1 cellular context compared by ENCODE assay signal in the genomic region with DNA sequence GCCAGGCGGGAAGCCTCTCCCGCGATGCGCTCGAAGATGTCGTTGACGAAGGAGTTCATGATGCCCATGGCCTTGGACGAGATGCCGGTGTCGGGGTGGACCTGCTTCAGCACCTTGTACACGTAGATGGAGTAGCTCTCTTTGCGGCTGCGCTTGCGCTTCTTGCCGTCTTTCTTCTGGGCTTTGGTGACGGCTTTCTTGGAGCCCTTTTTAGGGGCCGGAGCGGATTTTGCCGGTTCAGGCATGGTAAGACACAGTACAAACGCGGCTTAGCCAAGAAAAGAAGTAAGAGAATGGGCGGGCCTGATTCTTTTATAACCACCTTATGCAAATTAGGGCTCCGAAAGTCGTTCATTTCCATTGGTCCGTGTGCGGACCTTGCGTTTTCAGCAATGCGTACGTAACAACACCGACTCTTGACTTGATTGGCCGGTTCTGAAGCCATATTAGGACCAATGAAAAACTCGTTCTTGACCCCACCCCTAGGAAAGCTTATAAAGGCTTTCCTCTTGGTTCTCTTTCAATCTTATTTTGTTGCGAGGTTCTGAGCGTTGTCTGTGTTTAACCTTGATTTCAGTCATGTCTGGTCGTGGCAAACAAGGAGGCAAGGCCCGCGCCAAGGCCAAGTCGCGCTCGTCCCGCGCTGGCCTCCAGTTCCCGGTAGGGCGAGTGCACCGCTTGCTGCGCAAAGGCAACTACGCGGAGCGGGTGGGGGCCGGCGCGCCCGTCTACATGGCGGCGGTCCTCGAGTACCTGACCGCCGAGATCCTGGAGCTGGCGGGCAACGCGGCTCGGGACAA.
TF ChIP-seq lines count a peak whose summit lies in the region.

No MANE protein-coding gene starts in this region.

TF ChIP-seq in WTC11, 78 proteins besides CTCF, POLR2A, EP300 and RAD21 (continued from another document):
- TF ChIP-seq, protein P1, sequence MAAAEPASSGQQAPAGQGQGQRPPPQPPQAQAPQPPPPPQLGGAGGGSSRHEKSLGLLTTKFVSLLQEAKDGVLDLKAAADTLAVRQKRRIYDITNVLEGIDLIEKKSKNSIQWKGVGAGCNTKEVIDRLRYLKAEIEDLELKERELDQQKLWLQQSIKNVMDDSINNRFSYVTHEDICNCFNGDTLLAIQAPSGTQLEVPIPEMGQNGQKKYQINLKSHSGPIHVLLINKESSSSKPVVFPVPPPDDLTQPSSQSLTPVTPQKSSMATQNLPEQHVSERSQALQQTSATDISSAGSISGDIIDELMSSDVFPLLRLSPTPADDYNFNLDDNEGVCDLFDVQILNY (CRISPR knock-in tag; IDR thresholded peaks at IDR 0.05) = peak; percentile 73
- TF ChIP-seq SOX15 (CRISPR knock-in tag; IDR thresholded peaks at IDR 0.05) = peak; percentile 61; the same call in 1 of the 2 replicates
- no peak for TF ChIP-seq NR2C2 (CRISPR knock-in tag; IDR thresholded peaks at IDR 0.05)
- TF ChIP-seq ZNF121 (CRISPR knock-in tag; IDR thresholded peaks at IDR 0.05) = no peak
- TF ChIP-seq TEAD1 (CRISPR knock-in tag; IDR thresholded peaks at IDR 0.05) = peak; percentile 12; the same call in 1 of the 2 replicates
- no peak for TF ChIP-seq HMGA2 (CRISPR knock-in tag; IDR thresholded peaks at IDR 0.05)
- TF ChIP-seq ZNF317 (CRISPR knock-in tag; IDR thresholded peaks at IDR 0.05; ENCODE audit: borderline replicate concordance, low read depth) = 0 out of 2 replicates have a peak, but pooled peaks have one; percentile 61
- TF ChIP-seq IRF2 (CRISPR knock-in tag; IDR thresholded peaks at IDR 0.05; ENCODE audit: borderline replicate concordance, low read depth) = peak; percentile 61; the same call in 1 of the 2 replicates
- TF ChIP-seq MYBL2 (CRISPR knock-in tag; IDR thresholded peaks at IDR 0.05) = peak; percentile 50; the same call in 1 of the 2 replicates
- no peak for TF ChIP-seq SMAD4 (CRISPR knock-in tag; IDR thresholded peaks at IDR 0.05)
- TF ChIP-seq ZNF396 (CRISPR knock-in tag; IDR thresholded peaks at IDR 0.05; ENCODE audit: borderline replicate concordance) = no peak
